ENCODE assay signal across 16 cellular contexts in the genomic region with DNA sequence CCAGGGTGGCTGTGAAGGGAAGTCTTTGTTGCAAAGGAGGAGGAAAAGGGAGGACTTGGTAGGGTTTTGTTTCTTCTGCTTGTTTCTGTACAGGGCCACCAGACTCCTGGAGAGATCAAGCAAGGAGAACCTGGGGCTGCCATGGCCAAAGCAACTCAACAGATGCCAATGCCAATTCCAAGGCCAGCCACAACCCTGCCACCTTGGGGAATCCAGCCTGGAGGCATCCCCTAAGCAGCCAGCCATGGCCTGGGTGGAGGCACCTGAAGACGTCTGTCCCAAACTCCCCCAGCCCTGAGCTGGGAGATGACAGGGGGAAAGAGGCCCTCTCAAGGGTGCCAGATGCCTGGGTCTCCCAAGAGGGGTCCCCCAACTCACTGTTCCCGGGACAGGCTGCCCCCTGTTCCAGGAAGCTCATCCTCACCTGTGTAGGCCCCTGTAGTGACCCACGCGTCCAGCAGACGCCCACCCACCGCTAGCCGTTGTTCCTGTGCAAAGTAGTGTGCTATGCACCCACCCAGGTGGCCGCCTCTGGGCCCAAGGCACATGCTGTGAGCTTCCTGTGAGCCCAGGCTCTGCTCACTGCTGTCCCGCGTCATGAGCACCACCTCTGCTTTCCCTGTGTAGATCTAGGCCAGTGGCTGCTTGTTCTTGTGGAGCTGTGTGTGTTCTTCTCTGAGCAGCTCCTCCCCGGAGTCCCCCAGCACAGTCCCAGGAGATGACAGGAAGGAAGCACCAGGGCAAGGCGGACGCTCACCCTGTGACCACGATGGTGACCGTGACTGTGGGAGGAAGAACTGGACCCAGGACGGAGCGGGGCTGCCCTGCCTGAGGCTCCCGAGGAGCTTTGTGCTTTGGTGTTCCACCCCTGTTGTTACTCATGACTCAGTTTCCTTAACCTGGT. TPM values are rescaled to one million over a fixed set of nuclear protein-coding genes. Genes with fewer than 3 reads are reported as not detected.
DNase-seq lines count a peak whose midpoint lies in the region; ATAC-seq lines count a peak whose summit lies in the region.
"Had no signal": no experiment of that assay in that cellular context is flagged by ENCODE, and none has a peak within 500 bp of the region (broad histone marks: within the 10 kb centered on the region; RNA-seq: fewer than 3 reads in every experiment).

No MANE protein-coding gene starts in this region.

- intact Hi-C loops in posterior vena cava (cut with DNase I) = no loop called here

- no peaks in the 10 kb centered on the region for H3K9me3 Mint-ChIP-seq in stimulated activated naive CD8-positive, alpha-beta T cell treated with anti-CD3 and anti-CD28 coated beads, Interleukin-15, amount 100 ng/mL, for 72 hours
- H3K9me3 Mint-ChIP-seq: CD4-positive, alpha-beta T cell; CD8-positive, alpha-beta memory T cell; GM23338; HFFc6 had no signal

- H3K27me3 Mint-ChIP-seq in stimulated activated naive CD8-positive, alpha-beta T cell treated with anti-CD3 and anti-CD28 coated beads, Interleukin-15, amount 100 ng/mL, for 72 hours = peaks cover 23% of the 10 kb centered on the region

- H3K27ac Mint-ChIP-seq in stimulated activated naive CD8-positive, alpha-beta T cell treated with anti-CD3 and anti-CD28 coated beads, Interleukin-15, amount 100 ng/mL, for 72 hours = no peak overlapping the region
- H3K27ac Mint-ChIP-seq: B cell; CD4-positive, alpha-beta T cell; CD8-positive, alpha-beta memory T cell; GM23338; HFFc6 had no signal

- ATAC-seq in stimulated activated naive CD8-positive, alpha-beta T cell treated with anti-CD3 and anti-CD28 coated beads, Interleukin-15, amount 100 ng/mL, for 72 hours = peak; percentile 21
- no peak for ATAC-seq in stimulated activated naive CD8-positive, alpha-beta T cell treated with anti-CD3 and anti-CD28 coated beads, Interleukin-15, Interleukin-2, amounts not matched to agents 100 U/mL and 50 U/mL, for 24 hours
- ATAC-seq in esophagus mucosa (peak; percentile 11), HG03045 (IDR thresholded peaks at IDR 0.05; ENCODE audit: unreplicated experiment) (no peak)
- ATAC-seq: GM23338 had no signal

- no peak overlapping the region for H3K4me3 Mint-ChIP-seq in stimulated activated naive CD8-positive, alpha-beta T cell treated with anti-CD3 and anti-CD28 coated beads, Interleukin-15, amount 100 ng/mL, for 72 hours
- H3K4me3 Mint-ChIP-seq: B cell; CD14-positive monocyte; CD4-positive, alpha-beta T cell; CD8-positive, alpha-beta memory T cell; GM23338; HFFc6 had no signal

- in situ Hi-C loops in G401 (cut with HindIII; ENCODE audit: low sequenced_read_pairs) = no loop called here

- H3K4me1 Mint-ChIP-seq in stimulated activated naive CD8-positive, alpha-beta T cell treated with anti-CD3 and anti-CD28 coated beads, Interleukin-15, amount 100 ng/mL, for 72 hours = peaks cover 4% of the 10 kb centered on the region
- H3K4me1 Mint-ChIP-seq: B cell had no signal

- DNase-seq in stimulated activated naive CD8-positive, alpha-beta T cell treated with anti-CD3 and anti-CD28 coated beads, Interleukin-15, amount 100 ng/mL, for 72 hours = no peak
- DNase-seq in stimulated activated naive CD8-positive, alpha-beta T cell treated with anti-CD3 and anti-CD28 coated beads, Interleukin-15, Interleukin-2, amounts not matched to agents 100 U/mL and 50 U/mL, for 24 hours = no peak
- DNase-seq in posterior vena cava (ENCODE audit: low spot score) = peak; percentile 64
- DNase-seq in G401 (ENCODE audit: low spot score) = no peak
- DNase-seq: CD4-positive, alpha-beta T cell; CD8-positive, alpha-beta memory T cell; DMS 273 treated with DMSO at 0.1 percent for 48 hours; DMS79; EL; GF-D8; HFFc6 had no signal

RNA-seq across cellular contexts. Expression of a gene that starts 3.2 kb away (rescaled TPM):
- total RNA-seq in esophagus mucosa (0.08 TPM), posterior vena cava (under 1 TPM in 1 of 2 donors, not detected in 1; 0.14 TPM)
- total RNA-seq in G401 (2014; rRNA removed; shearing (Covaris generic)) = not detected in 2 replicates
- total RNA-seq: HFFc6 had no signal

RNA-seq across cellular contexts. Expression of a gene that starts 12.8 kb away (rescaled TPM):
- total RNA-seq in esophagus mucosa (0.12 TPM), posterior vena cava (1 to 10 TPM; 1.4 to 1.5 TPM)
- 9.1 and 15.1 TPM in 2 replicates for total RNA-seq in G401 (2014; rRNA removed; shearing (Covaris generic))

Comparison
In these comparisons a context has a peak if more than half of its experiments do, and no peak if none do; other contexts are left out.
1. ATAC-seq: peak in stimulated activated naive CD8-positive, alpha-beta T cell treated with anti-CD3 and anti-CD28 coated beads, Interleukin-15, amount 100 ng/mL, for 72 hours (single experiment) and esophagus mucosa (single experiment); none in stimulated activated naive CD8-positive, alpha-beta T cell treated with anti-CD3 and anti-CD28 coated beads, Interleukin-15, Interleukin-2, amounts not matched to agents 100 U/mL and 50 U/mL, for 24 hours (single experiment) and HG03045 (single experiment).